Comparison of ENCODE assay signal across 17 cellular contexts in the genomic region with DNA sequence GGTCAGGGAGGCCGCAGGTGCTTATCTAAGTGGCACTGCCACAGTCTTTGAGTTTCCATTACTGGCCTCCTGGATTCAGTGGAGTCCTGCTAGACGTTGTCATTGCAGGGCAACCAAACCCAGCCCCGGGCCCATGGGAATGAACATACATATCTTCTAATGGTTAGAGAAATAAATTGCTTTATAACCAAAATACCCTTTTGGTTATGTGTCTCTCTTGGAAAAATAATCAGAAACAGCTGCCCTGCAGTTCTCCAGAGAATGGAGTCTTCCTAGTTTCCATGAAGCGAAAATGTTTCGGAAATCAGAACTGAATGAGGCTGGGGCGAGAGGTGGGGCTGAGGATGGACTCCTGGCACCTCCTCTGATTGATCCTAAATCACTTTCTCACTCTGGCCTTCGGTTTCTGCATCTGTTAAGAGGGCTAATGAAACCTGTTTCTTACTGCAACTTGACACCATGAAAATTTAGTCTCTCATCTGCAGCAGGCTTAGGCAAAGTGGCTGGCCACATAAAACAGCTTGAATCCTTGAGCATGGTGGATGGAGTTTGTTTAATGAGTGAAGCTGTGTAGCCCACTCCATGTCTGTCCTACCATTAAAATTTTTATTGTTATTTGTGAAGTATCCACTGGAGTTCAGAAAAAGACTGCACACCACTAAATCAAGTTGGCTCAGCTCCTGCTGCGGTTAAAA.
DNase-seq lines count a peak whose midpoint lies in the region; ATAC-seq and TF ChIP-seq lines count a peak whose summit lies in the region.
"Had no signal": no experiment of that assay in that cellular context is flagged by ENCODE, and none has a peak within 500 bp of the region (broad histone marks: within the 10 kb centered on the region; RNA-seq: fewer than 3 reads in every experiment).

No MANE protein-coding gene starts in this region.

- H3K27me3 ChIP-seq in right cardiac atrium (ENCODE audit: control insufficient read depth, insufficient read depth), result no peaks in the 10 kb centered on the region
- H3K27me3 ChIP-seq: gastrocnemius medialis had no signal

- ATAC-seq in right cardiac atrium (no peak), GM21423 (IDR thresholded peaks at IDR 0.05; ENCODE audit: unreplicated experiment) (no peak)
- ATAC-seq: activated naive CD8-positive, alpha-beta T cell treated with anti-CD3 and anti-CD28 coated beads, Interleukin-2, amount 50 U/mL, for 24 hours; activated T-cell treated with anti-CD3 and anti-CD28 coated beads, Interleukin-2, amount 50 U/mL, for 72 hours had no signal

- H3K9me3 ChIP-seq in right cardiac atrium (ENCODE audit: control insufficient read depth, low read length), result no peaks in the 10 kb centered on the region
- H3K9me3 ChIP-seq: gastrocnemius medialis had no signal

- H3K4me1 ChIP-seq in right cardiac atrium (ENCODE audit: control insufficient read depth, insufficient read depth, low read length), result peaks cover 15% of the 10 kb centered on the region
- H3K4me1 ChIP-seq: gastrocnemius medialis had no signal

- 90% methylated on average over 8 of the region's 8 CpGs for WGBS in right cardiac atrium

- intact Hi-C loops in right cardiac atrium (cut with DNase I) (no loop called here), head of caudate nucleus (cut with DNase I) (no loop called here)

- H3K27ac ChIP-seq in right cardiac atrium (ENCODE audit: low read length), result peak overlapping the region; percentile 79

- no peak for TF ChIP-seq CTCF in AG10803 (conservative IDR thresholded peaks at IDR 0.05; ENCODE audit: low read length)

- H3K4me3 ChIP-seq in AG10803 (ENCODE audit: low read length), result no peak overlapping the region
- H3K4me3 ChIP-seq in right cardiac atrium (ENCODE audit: low read length), result no peak overlapping the region
- H3K4me3 ChIP-seq: gastrocnemius medialis had no signal

- DNase-seq in AG10803 (ENCODE audit: low read depth) (peak; percentile 66), EH (ENCODE audit: low read depth) (peak; percentile 68), NCI-H345 treated with DMSO at 0.1 percent for 48 hours (lab: John Stamatoyannopoulos, UW; ENCODE audit: unreplicated experiment) (peak; percentile 12), right cardiac atrium (no peak), DMS114 treated with DMSO at 0.1 percent for 48 hours (lab: John Stamatoyannopoulos, UW; ENCODE audit: unreplicated experiment) (no peak), head of caudate nucleus (no peak), iPS-NIHi11 (ENCODE audit: low spot score) (no peak)
- DNase-seq: activated CD4-positive, alpha-beta T cell treated with anti-CD3 and anti-CD28 coated beads, Interleukin-2, amount 10 ng/mL, durations not matched to agents 7 days and 5 days; activated naive CD8-positive, alpha-beta T cell treated with anti-CD3 and anti-CD28 coated beads, Interleukin-2, amount 50 U/mL, for 24 hours; activated T-cell treated with anti-CD3 and anti-CD28 coated beads, Interleukin-2, amount 50 U/mL, for 72 hours; C1 segment of cervical spinal cord; endodermal cell; gastrocnemius medialis; MM.1S; nucleus accumbens; T1000 had no signal

Comparison
In these comparisons a context has a peak if more than half of its experiments do, and no peak if none do; other contexts are left out.
1. DNase-seq: peak in AG10803 (single experiment), EH (single experiment) and NCI-H345 treated with DMSO at 0.1 percent for 48 hours (single experiment); none in right cardiac atrium (0 of 3), DMS114 treated with DMSO at 0.1 percent for 48 hours (single experiment), head of caudate nucleus (0 of 42) and iPS-NIHi11 (single experiment).